In genomic region chr5:5494489-5495402, GRCh38 we compare ENCODE assay signal across 1 cellular context.
A peak's percentile ranks its signal among the peaks of the same experiment; 100 is the strongest.
TF ChIP-seq lines count a peak whose summit lies in the region.

No MANE protein-coding gene starts in this region.

TF ChIP-seq in K562, 482 proteins besides CTCF, POLR2A, EP300 and RAD21 (continued from another document and continues in another):
- TF ChIP-seq, protein P1, sequence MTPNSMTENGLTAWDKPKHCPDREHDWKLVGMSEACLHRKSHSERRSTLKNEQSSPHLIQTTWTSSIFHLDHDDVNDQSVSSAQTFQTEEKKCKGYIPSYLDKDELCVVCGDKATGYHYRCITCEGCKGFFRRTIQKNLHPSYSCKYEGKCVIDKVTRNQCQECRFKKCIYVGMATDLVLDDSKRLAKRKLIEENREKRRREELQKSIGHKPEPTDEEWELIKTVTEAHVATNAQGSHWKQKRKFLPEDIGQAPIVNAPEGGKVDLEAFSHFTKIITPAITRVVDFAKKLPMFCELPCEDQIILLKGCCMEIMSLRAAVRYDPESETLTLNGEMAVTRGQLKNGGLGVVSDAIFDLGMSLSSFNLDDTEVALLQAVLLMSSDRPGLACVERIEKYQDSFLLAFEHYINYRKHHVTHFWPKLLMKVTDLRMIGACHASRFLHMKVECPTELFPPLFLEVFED (CRISPR knock-in tag; conservative IDR thresholded peaks at IDR 0.05) = no peak
- TF ChIP-seq TAF1 (IDR thresholded peaks at IDR 0.05; ENCODE audit: control insufficient read depth, extremely low read depth, insufficient read depth, low read length, severe bottlenecking) = no peak
- TF ChIP-seq, protein P2, sequence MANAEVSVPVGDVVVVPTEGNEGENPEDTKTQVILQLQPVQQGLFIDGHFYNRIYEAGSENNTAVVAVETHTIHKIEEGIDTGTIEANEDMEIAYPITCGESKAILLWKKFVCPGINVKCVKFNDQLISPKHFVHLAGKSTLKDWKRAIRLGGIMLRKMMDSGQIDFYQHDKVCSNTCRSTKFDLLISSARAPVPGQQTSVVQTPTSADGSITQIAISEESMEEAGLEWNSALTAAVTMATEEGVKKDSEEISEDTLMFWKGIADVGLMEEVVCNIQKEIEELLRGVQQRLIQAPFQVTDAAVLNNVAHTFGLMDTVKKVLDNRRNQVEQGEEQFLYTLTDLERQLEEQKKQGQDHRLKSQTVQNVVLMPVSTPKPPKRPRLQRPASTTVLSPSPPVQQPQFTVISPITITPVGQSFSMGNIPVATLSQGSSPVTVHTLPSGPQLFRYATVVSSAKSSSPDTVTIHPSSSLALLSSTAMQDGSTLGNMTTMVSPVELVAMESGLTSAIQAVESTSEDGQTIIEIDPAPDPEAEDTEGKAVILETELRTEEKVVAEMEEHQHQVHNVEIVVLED (CRISPR knock-in tag; IDR thresholded peaks at IDR 0.05) = no peak
- TF ChIP-seq, protein P3, sequence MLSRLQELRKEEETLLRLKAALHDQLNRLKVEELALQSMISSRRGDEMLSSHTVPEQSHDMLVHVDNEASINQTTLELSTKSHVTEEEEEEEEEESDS (CRISPR knock-in tag; IDR thresholded peaks at IDR 0.05) = no peak
- TF ChIP-seq NR2C1 (IDR thresholded peaks at IDR 0.05) = no peak
- no peak for TF ChIP-seq NR2C1 (tag; IDR thresholded peaks at IDR 0.05)
- TF ChIP-seq, protein P4, sequence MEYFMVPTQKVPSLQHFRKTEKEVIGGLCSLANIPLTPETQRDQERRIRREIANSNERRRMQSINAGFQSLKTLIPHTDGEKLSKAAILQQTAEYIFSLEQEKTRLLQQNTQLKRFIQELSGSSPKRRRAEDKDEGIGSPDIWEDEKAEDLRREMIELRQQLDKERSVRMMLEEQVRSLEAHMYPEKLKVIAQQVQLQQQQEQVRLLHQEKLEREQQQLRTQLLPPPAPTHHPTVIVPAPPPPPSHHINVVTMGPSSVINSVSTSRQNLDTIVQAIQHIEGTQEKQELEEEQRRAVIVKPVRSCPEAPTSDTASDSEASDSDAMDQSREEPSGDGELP (CRISPR knock-in tag; IDR thresholded peaks at IDR 0.05; ENCODE audit: borderline replicate concordance) = peak; percentile 28; the same call in 1 of the 2 replicates
- peak; percentile 51 to 62 for TF ChIP-seq NRF1 (conservative IDR thresholded peaks at IDR 0.05 in 1 of 2, IDR thresholded peaks at IDR 0.05 in 1 of 2)
- no peak for TF ChIP-seq ZC3H8 (IDR thresholded peaks at IDR 0.05)
- peak; percentile 82 for TF ChIP-seq EGR1 (conservative IDR thresholded peaks at IDR 0.05)
- TF ChIP-seq POLR2H (tag; IDR thresholded peaks at IDR 0.05; ENCODE audit: low read depth) = no peak
- TF ChIP-seq NFE2L1 (tag; IDR thresholded peaks at IDR 0.05; ENCODE audit: borderline replicate concordance, low read depth) = no peak
- TF ChIP-seq, protein P5, sequence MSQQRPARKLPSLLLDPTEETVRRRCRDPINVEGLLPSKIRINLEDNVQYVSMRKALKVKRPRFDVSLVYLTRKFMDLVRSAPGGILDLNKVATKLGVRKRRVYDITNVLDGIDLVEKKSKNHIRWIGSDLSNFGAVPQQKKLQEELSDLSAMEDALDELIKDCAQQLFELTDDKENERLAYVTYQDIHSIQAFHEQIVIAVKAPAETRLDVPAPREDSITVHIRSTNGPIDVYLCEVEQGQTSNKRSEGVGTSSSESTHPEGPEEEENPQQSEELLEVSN (IDR thresholded peaks at IDR 0.05; ENCODE audit: borderline replicate concordance in 1 of 2, extremely low read depth in 1 of 2, insufficient read depth in 1 of 2, insufficient read length in 1 of 2, low read depth in 1 of 2, low read length in 1 of 2, poor library complexity in 1 of 2, severe bottlenecking in 1 of 2) = peak in 1 of 2 experiments; percentile 58
- TF ChIP-seq RNF2 (IDR thresholded peaks at IDR 0.05) = no peak
- TF ChIP-seq TSHZ1 (CRISPR knock-in tag; IDR thresholded peaks at IDR 0.05) = no peak
- TF ChIP-seq SAFB (IDR thresholded peaks at IDR 0.05; ENCODE audit: borderline replicate concordance, low read depth, low read length) = 0 out of 2 replicates have a peak, but pooled peaks have one; percentile 13
- no peak for TF ChIP-seq ZNF699 (CRISPR knock-in tag; IDR thresholded peaks at IDR 0.05; ENCODE audit: insufficient replicate concordance)
- TF ChIP-seq POLR3A (IDR thresholded peaks at IDR 0.05; ENCODE audit: borderline replicate concordance, extremely low read depth, insufficient read depth, insufficient read length) = no peak
- no peak for TF ChIP-seq PHF20 (IDR thresholded peaks at IDR 0.05; ENCODE audit: partially characterized antibody)
- no peak for TF ChIP-seq ZNF197 (CRISPR knock-in tag; IDR thresholded peaks at IDR 0.05; ENCODE audit: low read depth)
- no peak for TF ChIP-seq BMI1 (IDR thresholded peaks at IDR 0.05; ENCODE audit: low read length)
- TF ChIP-seq EWSR1 (IDR thresholded peaks at IDR 0.05; ENCODE audit: borderline replicate concordance, low read depth, partially characterized antibody) = no peak
- no peak for TF ChIP-seq HBP1 (CRISPR knock-in tag; IDR thresholded peaks at IDR 0.05)
- TF ChIP-seq ZNF224 (CRISPR knock-in tag; IDR thresholded peaks at IDR 0.05) = no peak
- TF ChIP-seq FOSL1 (tag; conservative IDR thresholded peaks at IDR 0.05) = no peak
- TF ChIP-seq, protein P6, sequence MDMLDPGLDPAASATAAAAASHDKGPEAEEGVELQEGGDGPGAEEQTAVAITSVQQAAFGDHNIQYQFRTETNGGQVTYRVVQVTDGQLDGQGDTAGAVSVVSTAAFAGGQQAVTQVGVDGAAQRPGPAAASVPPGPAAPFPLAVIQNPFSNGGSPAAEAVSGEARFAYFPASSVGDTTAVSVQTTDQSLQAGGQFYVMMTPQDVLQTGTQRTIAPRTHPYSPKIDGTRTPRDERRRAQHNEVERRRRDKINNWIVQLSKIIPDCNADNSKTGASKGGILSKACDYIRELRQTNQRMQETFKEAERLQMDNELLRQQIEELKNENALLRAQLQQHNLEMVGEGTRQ (CRISPR knock-in tag; IDR thresholded peaks at IDR 0.05) = 0 out of 2 replicates have a peak, but pooled peaks have one; percentile 18
- no peak for TF ChIP-seq MIER1 (IDR thresholded peaks at IDR 0.05; ENCODE audit: low read depth)
- no peak for TF ChIP-seq CEBPZ (IDR thresholded peaks at IDR 0.05; ENCODE audit: borderline replicate concordance, low read depth, low read length)
- TF ChIP-seq XRCC4 (IDR thresholded peaks at IDR 0.05; ENCODE audit: extremely low read depth, insufficient read depth, insufficient read length) = no peak
- TF ChIP-seq ETS2 (tag; IDR thresholded peaks at IDR 0.05; ENCODE audit: borderline replicate concordance, poor library complexity, severe bottlenecking) = no peak
- no peak for TF ChIP-seq MXI1 (IDR thresholded peaks at IDR 0.05; ENCODE audit: low read depth, low read length)
- no peak for TF ChIP-seq STAG1 (CRISPR knock-in tag; IDR thresholded peaks at IDR 0.05; ENCODE audit: borderline replicate concordance)
- no peak for TF ChIP-seq GTF2E2 (tag; IDR thresholded peaks at IDR 0.05)
- no peak for TF ChIP-seq MITF (IDR thresholded peaks at IDR 0.05)
- no peak for TF ChIP-seq MYBL2 (IDR thresholded peaks at IDR 0.05; ENCODE audit: low read depth)
- TF ChIP-seq MYBL2 (CRISPR knock-in tag; IDR thresholded peaks at IDR 0.05; ENCODE audit: borderline replicate concordance) = no peak
- TF ChIP-seq ZMIZ1 (IDR thresholded peaks at IDR 0.05; ENCODE audit: low read depth in 2 of 2, low read length in 2 of 2) = no peak
- TF ChIP-seq SRF (CRISPR knock-in tag; IDR thresholded peaks at IDR 0.05) = no peak
- peak in 2 of 3 experiments; percentile 20 to 51 for TF ChIP-seq YY1 (IDR thresholded peaks at IDR 0.05; ENCODE audit: borderline replicate concordance in 1 of 3, control insufficient read depth in 1 of 3, extremely low read depth in 1 of 3, insufficient read depth in 3 of 3, insufficient read length in 1 of 3, insufficient replicate concordance in 2 of 3, low read depth in 1 of 3, low read length in 2 of 3)
- no peak for TF ChIP-seq PYGO2 (tag; IDR thresholded peaks at IDR 0.05)
- TF ChIP-seq NR1H2 (CRISPR knock-in tag; IDR thresholded peaks at IDR 0.05) = no peak
